In genomic region chr2:222319576-222320440, GRCh38 we compare ENCODE assay signal across 8 cellular contexts. TPM values are rescaled to one million over a fixed set of nuclear protein-coding genes. Genes with fewer than 3 reads are reported as not detected.
A peak's percentile ranks its signal among the peaks of the same experiment; 100 is the strongest.
DNase-seq lines count a peak whose midpoint lies in the region; ATAC-seq, FAIRE-seq and TF ChIP-seq lines count a peak whose summit lies in the region.

No MANE protein-coding gene starts in this region.

- no peak overlapping the region for H3K27ac Mint-ChIP-seq in CD8-positive, alpha-beta T cell

- CTCF ChIA-PET in CD8-positive, alpha-beta T cell (lab: Charles Lee) = no interaction called here

- WGBS in right lobe of liver (ENCODE audit: insufficient coverage, low coverage, low lambda C conversion rate, missing lambda C conversion rate) = 6% methylated on average over 14 of the region's 97 CpGs
- 0 to 1% methylated on average over 3 to 84 of the region's 97 CpGs for WGBS in tibial nerve, 2 donors

- DNase-seq in CD8-positive, alpha-beta T cell = no peak
- DNase-seq in NCI-H2227 treated with DMSO at 0.1 percent for 48 hours (lab: John Stamatoyannopoulos, UW) = peak; percentile 88
- DNase-seq in bronchial epithelial cell (ENCODE audit: low read depth) = no peak
- peak in 1 of 3 donors; percentile 48 for DNase-seq in right lobe of liver
- DNase-seq in tibial nerve (ENCODE audit: low spot score in 2 of 2) = no peak
- DNase-seq in HPDE6-E6E7 (ENCODE audit: extremely low spot score) = no peak

- peaks cover 50% of the 10 kb centered on the region for H3K27me3 Mint-ChIP-seq in CD8-positive, alpha-beta T cell (ENCODE audit: low read depth)

- peak overlapping the region; percentile 69 for H3K4me3 Mint-ChIP-seq in CD8-positive, alpha-beta T cell

- ATAC-seq in CD8-positive, alpha-beta T cell = peak; percentile 44
- ATAC-seq in GM18861 (IDR thresholded peaks at IDR 0.05; ENCODE audit: unreplicated experiment) (peak; percentile 40), HG02973 (IDR thresholded peaks at IDR 0.05; ENCODE audit: unreplicated experiment) (peak; percentile 29), right lobe of liver (peak; percentile 26 to 39 (median 36))

- H3K9me3 ChIP-seq in CD8-positive, alpha-beta T cell (ENCODE audit: low read length) = no peaks in the 10 kb centered on the region
- H3K9me3 ChIP-seq in right lobe of liver (no peaks in the 10 kb centered on the region), tibial nerve (no peaks in the 10 kb centered on the region)

- no peaks in the 10 kb centered on the region for H3K36me3 Mint-ChIP-seq in CD8-positive, alpha-beta T cell

- H3K4me3 ChIP-seq in CD8-positive, alpha-beta T cell (ENCODE audit: low read depth, low read length) = no peak overlapping the region
- H3K4me3 ChIP-seq in bronchial epithelial cell (ENCODE audit: low read depth, low read length) = peak overlapping the region; percentile 30
- peak overlapping the region; percentile 12 to 46 (median 33) for H3K4me3 ChIP-seq in right lobe of liver
- H3K4me3 ChIP-seq in tibial nerve = peak overlapping the region in 3 of 4 donors; percentile 3 to 44 (median 35)

- TF ChIP-seq POLR2A in right lobe of liver (IDR thresholded peaks at IDR 0.05) (no peak), tibial nerve (IDR thresholded peaks at IDR 0.05) (no peak)

- no peak for TF ChIP-seq EP300 in tibial nerve (IDR thresholded peaks at IDR 0.05)

- TF ChIP-seq CTCF in CD8-positive, alpha-beta T cell (IDR thresholded peaks at IDR 0.05) = no peak
- TF ChIP-seq CTCF in bronchial epithelial cell (IDR thresholded peaks at IDR 0.05; ENCODE audit: insufficient read depth, low read length, severe bottlenecking) (no peak), right lobe of liver (IDR thresholded peaks at IDR 0.05) (no peak), tibial nerve (IDR thresholded peaks at IDR 0.05) (no peak)

- peaks cover 6% of the 10 kb centered on the region for H3K4me1 ChIP-seq in CD8-positive, alpha-beta T cell (ENCODE audit: insufficient read depth, low read length)
- peaks cover 0 to 20% (median 0%) of the 10 kb centered on the region in 4 donors for H3K4me1 ChIP-seq in right lobe of liver
- H3K4me1 ChIP-seq in tibial nerve = peaks cover 0 to 26% (median 11%) of the 10 kb centered on the region in 4 donors

- no peaks in the 10 kb centered on the region for H3K27me3 ChIP-seq in CD8-positive, alpha-beta T cell (ENCODE audit: insufficient read depth, low read length)
- H3K27me3 ChIP-seq in bronchial epithelial cell (ENCODE audit: control insufficient read depth, insufficient read depth, low read length) = peaks cover 17% of the 10 kb centered on the region
- peaks cover 4 to 20% of the 10 kb centered on the region in 2 donors for H3K27me3 ChIP-seq in right lobe of liver
- H3K27me3 ChIP-seq in tibial nerve = peaks cover 0 to 91% of the 10 kb centered on the region in 2 donors

- POLR2A ChIA-PET in CD8-positive, alpha-beta T cell (lab: Charles Lee) = no interaction called here

- FAIRE-seq in bronchial epithelial cell (lab: Jason Lieb, UNC) = no peak

- peaks cover 12% of the 10 kb centered on the region for H3K4me1 Mint-ChIP-seq in CD8-positive, alpha-beta T cell (ENCODE audit: low read depth)

- no peaks in the 10 kb centered on the region for H3K36me3 ChIP-seq in CD8-positive, alpha-beta T cell (ENCODE audit: insufficient read depth, low read length)
- H3K36me3 ChIP-seq in bronchial epithelial cell (ENCODE audit: control insufficient read depth, insufficient read depth, low read length) (no peaks in the 10 kb centered on the region), right lobe of liver (no peaks in the 10 kb centered on the region), tibial nerve (no peaks in the 10 kb centered on the region)

- no peak overlapping the region for H3K27ac ChIP-seq in CD8-positive, alpha-beta T cell (ENCODE audit: low read depth, low read length)
- H3K27ac ChIP-seq in right lobe of liver (no peak overlapping the region), tibial nerve (no peak overlapping the region)

- H3K9me3 Mint-ChIP-seq in CD8-positive, alpha-beta T cell = no peaks in the 10 kb centered on the region

- intact Hi-C loops in CD8-positive, alpha-beta T cell (cut with DNase I, micrococcal nuclease) = loop anchor here (5.0 kb wide), 2 partner anchors 242 to 292 kb away; no protein-coding TSS in a partner anchor
- intact Hi-C loops in right lobe of liver (cut with DNase I) = no loop called here

RNA-seq across cellular contexts. Expression of gene PAX3, which starts 21.0 kb away (rescaled TPM):
- total RNA-seq in CD8-positive, alpha-beta T cell = not detected
- total RNA-seq in bronchial epithelial cell (not detected in 2 replicates), right lobe of liver (not detected), tibial nerve (not detected)

Comparison
In these comparisons a context has a peak if more than half of its experiments do, and no peak if none do; other contexts are left out.
1. intact Hi-C loops: an anchor here in CD8-positive, alpha-beta T cell (5.0 kb wide); none called in right lobe of liver.